Comparison of ENCODE assay signal across 18 cellular contexts in genomic region chr1:39569034-39569433, GRCh38.
"Had no signal": no experiment of that assay in that cellular context is flagged by ENCODE, and none has a peak within 500 bp of the region (broad histone marks: within the 10 kb centered on the region; RNA-seq: fewer than 3 reads in every experiment).

No MANE protein-coding gene starts in this region.

- H3K27ac Mint-ChIP-seq: nephron; stimulated activated naive B cell treated with anti-CD40 and anti-IgM and Interleukin-4, amounts not matched to agents 10 μg/mL and 1 μg/mL and 100 μg/mL, for 72 hours had no signal

- H3K27ac ChIP-seq: foreskin keratinocyte, testis, tibial nerve, upper lobe of right lung, vagina had no signal

- H3K27me3 Mint-ChIP-seq: naive B cell; stimulated activated naive B cell treated with anti-CD40 and anti-IgM and Interleukin-4, amounts not matched to agents 10 μg/mL and 1 μg/mL and 100 μg/mL, for 72 hours; stimulated activated naive CD8-positive, alpha-beta T cell treated with anti-CD3 and anti-CD28 coated beads, Interleukin-15, amount 100 ng/mL, for 72 hours had no signal

- H3K9me3 Mint-ChIP-seq: immature natural killer cell; naive B cell; nephron; stimulated activated naive B cell treated with anti-CD40 and anti-IgM and Interleukin-4, amounts not matched to agents 10 μg/mL and 1 μg/mL and 100 μg/mL, for 72 hours; stimulated activated naive CD8-positive, alpha-beta T cell treated with anti-CD3 and anti-CD28 coated beads, Interleukin-15, amount 100 ng/mL, for 72 hours had no signal

- DNase-seq: dermis blood vessel endothelial cell; erythroblast; foreskin keratinocyte; immature natural killer cell; mesendoderm; naive B cell; stimulated activated CD4-positive, alpha-beta T cell treated with anti-CD3 and anti-CD28 coated beads, Interleukin-2, amount 100 ng/mL, for 24 hours; stimulated activated CD4-positive, alpha-beta T cell treated with anti-CD3 and anti-CD28 coated beads, Interleukin-4, amount 100 ng/mL, for 4 hours; stimulated activated naive B cell treated with anti-CD40 and anti-IgM and Interleukin-4, amounts not matched to agents 10 μg/mL and 1 μg/mL and 100 μg/mL, for 72 hours; stimulated activated naive CD8-positive, alpha-beta T cell treated with anti-CD3 and anti-CD28 coated beads, Interleukin-15, amount 100 ng/mL, for 72 hours; testis; upper lobe of right lung had no signal

- ATAC-seq: foreskin keratinocyte; sciatic nerve; stimulated activated naive B cell treated with anti-CD40 and anti-IgM and Interleukin-4, amounts not matched to agents 10 μg/mL and 1 μg/mL and 100 μg/mL, for 72 hours; stimulated activated naive CD8-positive, alpha-beta T cell treated with anti-CD3 and anti-CD28 coated beads, Interleukin-15, amount 100 ng/mL, for 72 hours; upper lobe of right lung had no signal

- H3K4me3 Mint-ChIP-seq: immature natural killer cell; naive B cell; nephron; stimulated activated naive B cell treated with anti-CD40 and anti-IgM and Interleukin-4, amounts not matched to agents 10 μg/mL and 1 μg/mL and 100 μg/mL, for 72 hours; stimulated activated naive CD8-positive, alpha-beta T cell treated with anti-CD3 and anti-CD28 coated beads, Interleukin-15, amount 100 ng/mL, for 72 hours had no signal

- H3K27me3 ChIP-seq: foreskin keratinocyte, testis, tibial nerve, upper lobe of right lung, vagina had no signal

- FAIRE-seq: endothelial cell of umbilical vein, keratinocyte had no signal

- H3K4me3 ChIP-seq: testis, tibial nerve, upper lobe of right lung, vagina had no signal

- H3K9me3 ChIP-seq: testis, tibial nerve, upper lobe of right lung, vagina had no signal
